Comparison of ENCODE assay signal across 30 cellular contexts in genomic region chr3:37991109-37991508, GRCh38. TPM values are rescaled to one million over a fixed set of nuclear protein-coding genes. Genes with fewer than 3 reads are reported as not detected.
DNase-seq lines count a peak whose midpoint lies in the region; FAIRE-seq and TF ChIP-seq lines count a peak whose summit lies in the region.
"Had no signal": no experiment of that assay in that cellular context is flagged by ENCODE, and none has a peak within 500 bp of the region (broad histone marks: within the 10 kb centered on the region; RNA-seq: fewer than 3 reads in every experiment).

No MANE protein-coding gene starts in this region.

- TF ChIP-seq EP300 in ovary (IDR thresholded peaks at IDR 0.05), result no peak

- H3K36me3 ChIP-seq in bronchial epithelial cell (ENCODE audit: control insufficient read depth, insufficient read depth, low read length) (peaks cover 7% of the 10 kb centered on the region), rectal smooth muscle tissue (ENCODE audit: control insufficient read depth, insufficient read depth, low read length) (peaks cover 5% of the 10 kb centered on the region), ovary (no peaks in the 10 kb centered on the region)
- H3K36me3 ChIP-seq: gastroesophageal sphincter had no signal

- peak overlapping the region; percentile 85 for H3K27ac Mint-ChIP-seq in Calu3 (ENCODE audit: unreplicated experiment)
- no peak overlapping the region for H3K27ac Mint-ChIP-seq in glutamatergic neuron (ENCODE audit: unreplicated experiment)
- H3K27ac Mint-ChIP-seq: activated B cell treated with CpG ODN at 0.5 μM for 24 hours; activated CD8-positive, alpha-beta T cell treated with anti-CD3 and anti-CD28 coated beads for 36 hours; B cell; natural killer cell; stimulated activated naive CD8-positive, alpha-beta T cell treated with anti-CD3 and anti-CD28 coated beads, Interleukin-15, Interleukin-2, amounts not matched to agents 100 ng/mL and 50 ng/mL, for 24 hours; T-helper 2 cell treated with Interferon-gamma antibody and Interleukin-4, amounts not matched to agents 5 μg/mL and 100 μg/mL, for 36 hours had no signal

- H3K4me3 Mint-ChIP-seq in Calu3 (ENCODE audit: low read depth, unreplicated experiment) (peak overlapping the region; percentile 87), glutamatergic neuron (ENCODE audit: unreplicated experiment) (no peak overlapping the region)
- H3K4me3 Mint-ChIP-seq: activated B cell treated with CpG ODN at 0.5 μM for 24 hours; activated CD8-positive, alpha-beta T cell treated with anti-CD3 and anti-CD28 coated beads for 36 hours; B cell; natural killer cell; stimulated activated naive CD8-positive, alpha-beta T cell treated with anti-CD3 and anti-CD28 coated beads, Interleukin-15, Interleukin-2, amounts not matched to agents 100 ng/mL and 50 ng/mL, for 24 hours; T-helper 2 cell treated with Interferon-gamma antibody and Interleukin-4, amounts not matched to agents 5 μg/mL and 100 μg/mL, for 36 hours had no signal

- H3K9me3 Mint-ChIP-seq in Calu3 (ENCODE audit: low read depth, unreplicated experiment) (no peaks in the 10 kb centered on the region), glutamatergic neuron (ENCODE audit: unreplicated experiment) (no peaks in the 10 kb centered on the region)
- H3K9me3 Mint-ChIP-seq: activated B cell treated with CpG ODN at 0.5 μM for 24 hours; activated CD8-positive, alpha-beta T cell treated with anti-CD3 and anti-CD28 coated beads for 36 hours; natural killer cell; stimulated activated naive CD8-positive, alpha-beta T cell treated with anti-CD3 and anti-CD28 coated beads, Interleukin-15, Interleukin-2, amounts not matched to agents 100 ng/mL and 50 ng/mL, for 24 hours; T-helper 2 cell treated with Interferon-gamma antibody and Interleukin-4, amounts not matched to agents 5 μg/mL and 100 μg/mL, for 36 hours had no signal

- H3K27me3 ChIP-seq in bronchial epithelial cell (ENCODE audit: control insufficient read depth, insufficient read depth, low read length) (no peaks in the 10 kb centered on the region), rectal smooth muscle tissue (ENCODE audit: control insufficient read depth, insufficient read depth, low read length) (no peaks in the 10 kb centered on the region), ovary (no peaks in the 10 kb centered on the region)
- H3K27me3 ChIP-seq: gastroesophageal sphincter had no signal

- TF ChIP-seq CTCF in Calu3 (IDR thresholded peaks at IDR 0.05; ENCODE audit: unreplicated experiment) (no peak), bronchial epithelial cell (IDR thresholded peaks at IDR 0.05; ENCODE audit: insufficient read depth, low read length, severe bottlenecking) (no peak), glutamatergic neuron (IDR thresholded peaks at IDR 0.05; ENCODE audit: partially characterized antibody, unreplicated experiment) (no peak), ovary (IDR thresholded peaks at IDR 0.05) (no peak)

- CTCF ChIA-PET in Calu3 (lab: Charles Lee), result interaction anchor here (0.5 to 1.8 kb wide), 6 partner anchors 10 to 505 kb away, joined by 3 to 12 read pairs (median 3); partner anchors contain the start of gene EXOG

- no peak for FAIRE-seq in bronchial epithelial cell (lab: Jason Lieb, UNC)
- FAIRE-seq: A204.1, GM19239 had no signal

- peak overlapping the region; percentile 57 for H3K9ac ChIP-seq in rectal smooth muscle tissue (ENCODE audit: low read length)

- WGBS in ovary, 3 donors, result 37 to 44% (median 44%) methylated on average over 6 of the region's 6 CpGs

- H3K4me1 Mint-ChIP-seq in Calu3 (ENCODE audit: low read depth, unreplicated experiment) (peaks cover 72% of the 10 kb centered on the region), glutamatergic neuron (ENCODE audit: low read depth, unreplicated experiment) (peaks cover 1% of the 10 kb centered on the region)

- H3K27me3 Mint-ChIP-seq in Calu3 (ENCODE audit: unreplicated experiment) (no peaks in the 10 kb centered on the region), glutamatergic neuron (ENCODE audit: unreplicated experiment) (peaks cover 5% of the 10 kb centered on the region)
- H3K27me3 Mint-ChIP-seq: activated B cell treated with CpG ODN at 0.5 μM for 24 hours; activated CD8-positive, alpha-beta T cell treated with anti-CD3 and anti-CD28 coated beads for 36 hours; B cell; stimulated activated naive CD8-positive, alpha-beta T cell treated with anti-CD3 and anti-CD28 coated beads, Interleukin-15, Interleukin-2, amounts not matched to agents 100 ng/mL and 50 ng/mL, for 24 hours had no signal

- H3K9me3 ChIP-seq in ovary, result no peaks in the 10 kb centered on the region
- H3K9me3 ChIP-seq: gastroesophageal sphincter had no signal

- H3K4me3 ChIP-seq in bronchial epithelial cell (ENCODE audit: low read depth, low read length), result peak overlapping the region; percentile 45
- peak overlapping the region; percentile 44 for H3K4me3 ChIP-seq in rectal smooth muscle tissue (ENCODE audit: low read length)
- H3K4me3 ChIP-seq in ovary, result no peak overlapping the region
- H3K4me3 ChIP-seq: gastroesophageal sphincter, lung, SK-N-MC, skin epidermis had no signal

- intact Hi-C loops in Calu3 (cut with micrococcal nuclease; ENCODE audit: unreplicated experiment) (no loop called here), ovary (cut with DNase I) (no loop called here)

- DNase-seq in Calu3, result no peak
- no peak for DNase-seq in bronchial epithelial cell (ENCODE audit: low read depth)
- DNase-seq in islet precursor cell, result peak; percentile 15
- no peak for DNase-seq in RKO (ENCODE audit: low spot score)
- no peak for DNase-seq in glutamatergic neuron
- DNase-seq in ovary, result no peak
- no peak for DNase-seq in NCI-H524 treated with DMSO at 0.1 percent for 48 hours (lab: John Stamatoyannopoulos, UW)
- DNase-seq: activated B cell treated with CpG ODN at 0.5 μM for 24 hours; activated CD8-positive, alpha-beta T cell treated with anti-CD3 and anti-CD28 coated beads for 36 hours; activated naive CD4-positive, alpha-beta T cell treated with Interleukin-2 at 50 U/mL for 16 hours; amniotic stem cell; Karpas-422; NCI-H2029; NCI-H446 treated with DMSO at 0.1 percent for 48 hours; stimulated activated CD4-positive, alpha-beta T cell treated with anti-CD3 and anti-CD28 coated beads, Interleukin-2, amount 100 ng/mL, for 48 hours; trophoblast cell had no signal

- H3K4me1 ChIP-seq in rectal smooth muscle tissue (ENCODE audit: control insufficient read depth, insufficient read depth, low read length), result peaks cover 3% of the 10 kb centered on the region
- peaks cover 2% of the 10 kb centered on the region for H3K4me1 ChIP-seq in ovary (ENCODE audit: insufficient read depth)

- no TSS peak for BruUV-seq in Calu3 (replicated peaks; lab: Mats Ljungman, UMichigan)

- H3K27ac ChIP-seq in rectal smooth muscle tissue (ENCODE audit: low read depth, low read length), result no peak overlapping the region
- H3K27ac ChIP-seq in ovary, result no peak overlapping the region
- H3K27ac ChIP-seq: gastroesophageal sphincter, SK-N-MC had no signal

- TF ChIP-seq POLR2A in ovary (IDR thresholded peaks at IDR 0.05), result no peak

- H3K36me3 Mint-ChIP-seq in Calu3 (ENCODE audit: insufficient read depth, unreplicated experiment), result peaks cover 59% of the 10 kb centered on the region
- no peaks in the 10 kb centered on the region for H3K36me3 Mint-ChIP-seq in glutamatergic neuron (ENCODE audit: unreplicated experiment)
- H3K36me3 Mint-ChIP-seq: natural killer cell had no signal

RNA-seq across cellular contexts. Expression of gene VILL, which starts 0.5 kb away (rescaled TPM):
- 52.6 and 86.8 TPM in 2 replicates for total RNA-seq in Calu3 (2022)
- total RNA-seq in bronchial epithelial cell, result 121 and 171 TPM in 2 replicates
- 3.2 TPM for total RNA-seq in glutamatergic neuron (ENCODE audit: unreplicated experiment)
- total RNA-seq in ovary, result 10 to 100 TPM in 2 of 7 donors, 1 to 10 TPM in 5; 5.2 to 13.2 (median 8.8) TPM
- 10 to 100 TPM in 1 of 2 donors, 1 to 10 TPM in 1; 4.8 to 12.3 TPM for polyA plus RNA-seq in ovary
- total RNA-seq: H4 had no signal

RNA-seq across cellular contexts. Expression of gene PLCD1, which starts 38.3 kb away (rescaled TPM):
- total RNA-seq in Calu3 (2022), result 7.8 and 9.8 TPM in 2 replicates
- total RNA-seq in bronchial epithelial cell, result 24.2 and 45.7 TPM in 2 replicates
- 73.0 TPM for total RNA-seq in glutamatergic neuron (ENCODE audit: unreplicated experiment)
- 10 to 100 TPM; 12.3 to 62.3 (median 27.0) TPM for total RNA-seq in ovary
- 10 to 100 TPM; 21.2 to 30.0 TPM for polyA plus RNA-seq in ovary

RNA-seq across cellular contexts. Expression of gene DLEC1, which starts 47.9 kb away (rescaled TPM):
- total RNA-seq in Calu3 (2022) (0.28 and 0.78 TPM in 2 replicates), bronchial epithelial cell (0.26 TPM in 2 replicates), glutamatergic neuron (ENCODE audit: unreplicated experiment) (0.42 TPM), ovary (10 to 100 TPM in 1 of 7 donors, 1 to 10 TPM in 5, under 1 TPM in 1; 0.99 to 23.8 (median 3.7) TPM)
- 1 to 10 TPM in 1 of 2 donors, under 1 TPM in 1; 0.93 to 1.5 TPM for polyA plus RNA-seq in ovary
- total RNA-seq: HT1080, RPMI7951 had no signal
